Comparison of ENCODE assay signal across 7 cellular contexts in genomic region chr6:33696538-33697518, GRCh38. TPM values are rescaled to one million over a fixed set of nuclear protein-coding genes. Genes with fewer than 3 reads are reported as not detected.
DNase-seq lines count a peak whose midpoint lies in the region; ATAC-seq, FAIRE-seq and TF ChIP-seq lines count a peak whose summit lies in the region.

No MANE protein-coding gene starts in this region.

- TF ChIP-seq RAD21 in GM12878 (IDR thresholded peaks at IDR 0.05; ENCODE audit: insufficient read depth, low read depth, low read length): no peak

- CTCF ChIA-PET in GM12878 (lab: Yijun Ruan, JAX): interaction anchor here (1.0 to 1.7 kb wide), 5 partner anchors 9 to 111 kb away, joined by 3 to 6 read pairs (median 6); no protein-coding TSS in a partner anchor

- H3K27me3 ChIP-seq in GM12878 (replicated peaks in 1 of 2; ENCODE audit: control insufficient read depth in 2 of 2, insufficient read depth in 2 of 2, low read length in 1 of 2): no peaks in the 10 kb centered on the region
- no peaks in the 10 kb centered on the region for H3K27me3 ChIP-seq in trophoblast cell (ENCODE audit: insufficient read depth, low read length)

- H2AK5ac ChIP-seq in trophoblast cell (ENCODE audit: low read length): no peak overlapping the region

- H4K12ac ChIP-seq in trophoblast cell (ENCODE audit: low read depth, low read length): no peak overlapping the region

- no peak for TF ChIP-seq CTCF in GM12878 (IDR thresholded peaks at IDR 0.05 in 2 of 3, conservative IDR thresholded peaks at IDR 0.05 in 1 of 3; ENCODE audit: control insufficient read depth in 2 of 3, extremely low read depth in 1 of 3, insufficient read depth in 1 of 3, low read depth in 3 of 3, low read length in 3 of 3)

- H3K79me1 ChIP-seq in trophoblast cell (ENCODE audit: low read length): no peaks in the 10 kb centered on the region

- H4K91ac ChIP-seq in trophoblast cell (ENCODE audit: low read depth, low read length): no peak overlapping the region

- no peak overlapping the region for H2AFZ ChIP-seq in GM12878 (ENCODE audit: control insufficient read depth, low read depth, low read length)
- H2AFZ ChIP-seq in trophoblast cell (ENCODE audit: insufficient read depth, low read length, poor library complexity): no peak overlapping the region

- H3K4ac ChIP-seq in trophoblast cell (ENCODE audit: low read depth, low read length): no peak overlapping the region

- WGBS in GM12878 (ENCODE audit: insufficient coverage, insufficient replicate concordance, low lambda C conversion rate, missing lambda C conversion rate): 1% methylated on average over 15 of the region's 15 CpGs
- WGBS in trophoblast cell (ENCODE audit: extremely low coverage, insufficient coverage, insufficient read length): no CpG with 5 or more reads among the region's 15 CpGs

- intact Hi-C loops in GM12878 (cut with micrococcal nuclease; ENCODE audit: unreplicated experiment): no loop called here

- POLR2A ChIA-PET in GM12878 (lab: Charles Lee): interaction anchor here (1.6 kb wide), 1 partner anchor 14 kb away, joined by 6 read pairs; the partner anchor contains the start of gene UQCC2

- no peak overlapping the region for H2BK5ac ChIP-seq in trophoblast cell (ENCODE audit: low read depth, low read length, poor library complexity)

- RAD21 ChIA-PET in GM12878 (lab: Charles Lee; ENCODE audit: unreplicated experiment): no interaction called here

- peak overlapping the region; percentile 46; the same call in 1 of the 2 replicates for H3K4me2 ChIP-seq in GM12878 (ENCODE audit: control insufficient read depth, insufficient read depth)
- no peak overlapping the region for H3K4me2 ChIP-seq in trophoblast cell (ENCODE audit: low read length)

- H3K9ac ChIP-seq in GM12878 (ENCODE audit: control insufficient read depth, insufficient read depth, low read length) (peak overlapping the region; percentile 32), trophoblast cell (ENCODE audit: low read length) (no peak overlapping the region)

- H3K27ac ChIP-seq in GM12878 (ENCODE audit: control insufficient read depth, insufficient read depth): peak overlapping the region; percentile 76
- H3K27ac ChIP-seq in trophoblast cell (ENCODE audit: low read depth, low read length): no peak overlapping the region

- no peak overlapping the region for H3K23ac ChIP-seq in trophoblast cell (ENCODE audit: low read length)

- no peak overlapping the region for H3K14ac ChIP-seq in trophoblast cell (ENCODE audit: low read length)

- peak; percentile 92 for DNase-seq in NCI-H345 (lab: John Stamatoyannopoulos, UW)
- no peak for DNase-seq in GM12878 (ENCODE audit: low read depth, low spot score)
- DNase-seq in left lobe of liver (ENCODE audit: low spot score): no peak
- DNase-seq in trophoblast cell: no peak

- no peak for TF ChIP-seq EP300 in GM12878 (IDR thresholded peaks at IDR 0.05; ENCODE audit: borderline replicate concordance in 1 of 2, control insufficient read depth in 1 of 2, low read depth in 2 of 2, low read length in 2 of 2)

- peaks cover 29% of the 10 kb centered on the region in 2 experiments for H3K36me3 ChIP-seq in GM12878 (ENCODE audit: control insufficient read depth in 2 of 2, insufficient read depth in 2 of 2, low read length in 1 of 2)
- H3K36me3 ChIP-seq in trophoblast cell (ENCODE audit: control insufficient read depth in 1 of 2, insufficient read depth in 2 of 2, low read length in 2 of 2): peaks cover 40 to 41% of the 10 kb centered on the region in 2 experiments

- SMC1A ChIA-PET in GM12878 (lab: Charles Lee; ENCODE audit: uncharacterized antibody, unreplicated experiment): interaction anchor here (0.9 kb wide), 1 partner anchor 26 kb away, joined by 3 read pairs; no protein-coding TSS in a partner anchor

- no peak overlapping the region for H4K8ac ChIP-seq in trophoblast cell (ENCODE audit: low read depth, low read length)

- ATAC-seq in GM21737 (IDR thresholded peaks at IDR 0.05; ENCODE audit: unreplicated experiment) (peak; percentile 46), GM12878 (peak; percentile 12; the same call in 2 of the 3 replicates), left lobe of liver (peak; percentile 37), HG03432 (IDR thresholded peaks at IDR 0.05; ENCODE audit: unreplicated experiment) (no peak), HG03025 (IDR thresholded peaks at IDR 0.05; ENCODE audit: low FRiP score, unreplicated experiment) (no peak)

- H3K4me3 ChIP-seq in GM12878 (no peak overlapping the region), trophoblast cell (ENCODE audit: low read depth, low read length) (no peak overlapping the region)

- H3K4me1 ChIP-seq in GM12878 (ENCODE audit: control insufficient read depth, insufficient read depth, low read length): peaks cover 35% of the 10 kb centered on the region
- peaks cover 4 to 7% of the 10 kb centered on the region in 2 experiments for H3K4me1 ChIP-seq in trophoblast cell (ENCODE audit: control insufficient read depth in 1 of 2, insufficient read depth in 2 of 2, low read length in 2 of 2)

- H2BK12ac ChIP-seq in trophoblast cell (ENCODE audit: low read length): no peak overlapping the region

- no peaks in the 10 kb centered on the region for H4K20me1 ChIP-seq in GM12878 (ENCODE audit: control insufficient read depth, insufficient read depth)

- no peak overlapping the region for H3K18ac ChIP-seq in trophoblast cell (ENCODE audit: low read length)

- no peak overlapping the region for H2BK120ac ChIP-seq in trophoblast cell (ENCODE audit: insufficient read depth, low read length, poor library complexity)

- H3K9me3 ChIP-seq in GM12878 (replicated peaks; ENCODE audit: control insufficient read depth, insufficient read depth, low read length) (no peaks in the 10 kb centered on the region), trophoblast cell (ENCODE audit: insufficient read depth, low read depth, low read length) (peaks cover 2% of the 10 kb centered on the region)

- in situ Hi-C loops in GM12878 (cut with MboI): no loop called here

- no peak for TF ChIP-seq POLR2A in GM12878 (IDR thresholded peaks at IDR 0.05; ENCODE audit: low read depth, low read length)

- no peak for FAIRE-seq in GM12878 (lab: Jason Lieb, UNC)

- BruUV-seq in GM12878 (replicated peaks; lab: Mats Ljungman, UMichigan): no TSS peak

- H3K79me2 ChIP-seq in GM12878 (ENCODE audit: control insufficient read depth, insufficient read depth, low read length) (no peaks in the 10 kb centered on the region), trophoblast cell (ENCODE audit: control insufficient read depth, insufficient read depth, low read length, poor library complexity) (no peaks in the 10 kb centered on the region)

TF ChIP-seq in GM12878, 131 proteins besides CTCF, POLR2A, EP300 and RAD21 (continues in another document):
- TF ChIP-seq IRF4 (IDR thresholded peaks at IDR 0.05; ENCODE audit: low read depth, low read length) (no peak), TCF7 (IDR thresholded peaks at IDR 0.05; ENCODE audit: borderline replicate concordance) (no peak), ZNF207 (IDR thresholded peaks at IDR 0.05; ENCODE audit: borderline replicate concordance) (no peak), PKNOX1 (IDR thresholded peaks at IDR 0.05) (peak; percentile 75)

RNA-seq across cellular contexts. Expression of gene UQCC2, which starts 14.7 kb away (rescaled TPM):
- 12.7 and 13.3 TPM in 2 replicates for total RNA-seq in GM12878 (2013; cell fraction: nucleolus; rRNA removed)
- 40.6 and 44.0 TPM in 2 replicates for total RNA-seq in GM12878 (2014; rRNA removed)
- total RNA-seq in GM12878 (2014; rRNA removed; fragmentation: Illumina TruSeq; extraction: Trizol): 54.5 and 60.1 TPM in 2 replicates
- 80.6 and 90.2 TPM in 2 replicates for total RNA-seq in GM12878 (2021)
- 7.9 TPM for polyA plus RNA-seq in GM12878 (2011; ENCODE audit: low read depth)
- polyA plus RNA-seq in GM12878 (2011; rRNA removed): 37.1 and 44.3 TPM in 2 replicates
- polyA plus RNA-seq in GM12878 (2011; cell fraction: cytosol; rRNA removed): 12.9 and 21.3 TPM in 2 replicates
- 11.8 and 18.5 TPM in 2 replicates for polyA plus RNA-seq in GM12878 (2011; cell fraction: nucleus; rRNA removed)
- 56.3 and 86.6 TPM in 2 replicates for polyA plus RNA-seq in GM12878 (2012)
- 27.3 and 61.8 TPM in 2 replicates for polyA plus RNA-seq in GM12878 (2014; fragmentation: Illumina TruSeq; extraction: Trizol)
- polyA plus RNA-seq in GM12878 (2014; fragmentation: Nextera tagmentation; extraction: Ambion mirVana): 100 to 1,000 TPM; 433 to 478 TPM
- 43.5 and 44.2 TPM in 2 replicates for polyA plus RNA-seq in GM12878 (2014; rRNA removed)
- polyA plus RNA-seq in GM12878 (2016; fragmentation: Nextera tagmentation; extraction: Ambion mirVana): 100 to 1,000 TPM; 206 to 230 TPM
- polyA minus RNA-seq in GM12878 (2011; rRNA and poly(A)+ RNA removed): 6.4 and 8.3 TPM in 2 replicates
- polyA minus RNA-seq in GM12878 (2011; cell fraction: cytosol; rRNA and poly(A)+ RNA removed): 7.2 and 16.2 TPM in 2 replicates
- polyA minus RNA-seq in GM12878 (2011; cell fraction: nucleus; rRNA and poly(A)+ RNA removed): 4.1 and 5.9 TPM in 2 replicates
- total RNA-seq in left lobe of liver: 34.9 TPM
- polyA plus RNA-seq in trophoblast cell (2013): 65.9 and 67.3 TPM in 2 replicates

RNA-seq across cellular contexts. Expression of gene IP6K3, which starts 49.9 kb away (rescaled TPM):
- not detected in 2 replicates for total RNA-seq in GM12878 (2013; cell fraction: nucleolus; rRNA removed)
- total RNA-seq in GM12878 (2014; rRNA removed): not detected in 2 replicates
- total RNA-seq in GM12878 (2014; rRNA removed; fragmentation: Illumina TruSeq; extraction: Trizol): not detected in 2 replicates
- total RNA-seq in GM12878 (2021): not detected in 2 replicates
- not detected for polyA plus RNA-seq in GM12878 (2011; ENCODE audit: low read depth)
- polyA plus RNA-seq in GM12878 (2011; rRNA removed): 0.15 TPM in 1 of 2 replicates, not detected in the other
- 0.01 TPM in 1 of 2 replicates, not detected in the other for polyA plus RNA-seq in GM12878 (2011; cell fraction: cytosol; rRNA removed)
- polyA plus RNA-seq in GM12878 (2011; cell fraction: nucleus; rRNA removed): not detected in 2 replicates
- polyA plus RNA-seq in GM12878 (2012): not detected in 2 replicates
- polyA plus RNA-seq in GM12878 (2014; fragmentation: Illumina TruSeq; extraction: Trizol): not detected in 2 replicates
- under 1 TPM in 1 of 2 experiments, not detected in 1; 0.02 TPM for polyA plus RNA-seq in GM12878 (2014; fragmentation: Nextera tagmentation; extraction: Ambion mirVana)
- polyA plus RNA-seq in GM12878 (2014; rRNA removed): not detected in 2 replicates
- polyA plus RNA-seq in GM12878 (2016; fragmentation: Nextera tagmentation; extraction: Ambion mirVana): under 1 TPM in 1 of 2 experiments, not detected in 1; 0.09 TPM
- polyA minus RNA-seq in GM12878 (2011; rRNA and poly(A)+ RNA removed): not detected in 2 replicates
- polyA minus RNA-seq in GM12878 (2011; cell fraction: cytosol; rRNA and poly(A)+ RNA removed): not detected in 2 replicates
- not detected in 2 replicates for polyA minus RNA-seq in GM12878 (2011; cell fraction: nucleus; rRNA and poly(A)+ RNA removed)
- total RNA-seq in left lobe of liver: 4.1 TPM
- polyA plus RNA-seq in trophoblast cell (2013): 1.4 and 1.5 TPM in 2 replicates

Comparison
In these comparisons a context has a peak if more than half of its experiments do, and no peak if none do; other contexts are left out.
1. ATAC-seq: peak in GM21737 (single experiment), GM12878 (single experiment) and left lobe of liver (single experiment); none in HG03432 (single experiment) and HG03025 (single experiment).